In the genomic region with DNA sequence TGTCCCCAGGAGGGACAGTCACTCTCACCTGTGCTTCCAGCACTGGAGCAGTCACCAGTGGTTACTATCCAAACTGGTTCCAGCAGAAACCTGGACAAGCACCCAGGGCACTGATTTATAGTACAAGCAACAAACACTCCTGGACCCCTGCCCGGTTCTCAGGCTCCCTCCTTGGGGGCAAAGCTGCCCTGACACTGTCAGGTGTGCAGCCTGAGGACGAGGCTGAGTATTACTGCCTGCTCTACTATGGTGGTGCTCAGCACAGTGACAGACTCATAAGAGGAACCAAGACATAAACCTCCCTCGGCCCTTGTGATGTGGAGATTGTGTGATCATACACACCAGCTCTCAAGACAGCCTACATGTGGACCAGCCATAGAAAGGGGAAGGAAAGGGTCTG, we compare ENCODE assay signal across 1 cellular context.
TF ChIP-seq lines count a peak whose summit lies in the region.

No MANE protein-coding gene starts in this region.

TF ChIP-seq in SK-N-SH, 30 proteins besides CTCF, POLR2A, EP300 and RAD21 (continued from another document):
- TF ChIP-seq USF2 (IDR thresholded peaks at IDR 0.05; ENCODE audit: borderline replicate concordance, low read depth, low read length) (no peak), TEAD4 (IDR thresholded peaks at IDR 0.05; ENCODE audit: borderline replicate concordance, insufficient read depth) (no peak), NFIC (IDR thresholded peaks at IDR 0.05; ENCODE audit: borderline replicate concordance) (no peak), GATA2 (CRISPR knock-in tag; IDR thresholded peaks at IDR 0.05) (no peak)
